In the genomic region with DNA sequence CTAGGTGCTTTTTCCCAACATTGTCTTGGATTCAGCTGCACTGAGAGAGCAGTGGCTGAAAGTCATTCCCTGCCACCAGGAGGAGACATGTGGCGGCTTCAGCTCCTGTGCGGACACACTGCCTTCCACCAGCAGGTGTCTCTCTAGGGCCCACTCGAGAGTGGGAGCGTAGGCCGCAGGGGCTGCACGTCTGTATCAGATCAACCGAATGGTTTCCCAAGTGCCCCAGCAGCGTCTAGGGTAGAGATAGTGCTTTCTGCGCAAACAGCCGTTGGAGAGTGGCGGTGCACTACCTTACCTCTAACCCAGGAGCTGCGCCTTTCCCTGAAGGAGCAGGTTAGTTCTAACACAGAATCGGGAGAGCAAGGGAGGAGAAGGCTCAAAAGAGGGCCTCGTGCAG, we compare ENCODE assay signal across 8 cellular contexts. TPM values are rescaled to one million over a fixed set of nuclear protein-coding genes. Genes with fewer than 3 reads are reported as not detected.
DNase-seq lines count a peak whose midpoint lies in the region; ATAC-seq and TF ChIP-seq lines count a peak whose summit lies in the region.

No MANE protein-coding gene starts in this region.

- CTCF ChIA-PET in GM10248 (lab: Yijun Ruan, JAX), result interaction anchor here (0.7 to 3.6 kb wide), 13 partner anchors 9 to 260 kb away, joined by 3 to 23 read pairs (median 5); partner anchors contain the start of gene RADIL

- H3K4me3 ChIP-seq in Jurkat, Clone E6-1 (ENCODE audit: low read length), result no peak overlapping the region
- H3K4me3 ChIP-seq in cardiac fibroblast (replicated peaks in 1 of 2; ENCODE audit: low read depth in 2 of 2, low read length in 2 of 2) (no peak overlapping the region), lower leg skin (ENCODE audit: low read depth, poor library complexity, severe bottlenecking) (no peak overlapping the region)

- ATAC-seq in HG03460 (IDR thresholded peaks at IDR 0.05; ENCODE audit: unreplicated experiment), result no peak

- TF ChIP-seq CTCF in GM10248 (IDR thresholded peaks at IDR 0.05; ENCODE audit: control extremely low read depth, extremely low read depth, low read depth, missing control alignments), result peak; percentile 84
- TF ChIP-seq CTCF in cardiac fibroblast (IDR thresholded peaks at IDR 0.05; ENCODE audit: low read depth, low read length), result peak; percentile 92
- no peak for TF ChIP-seq CTCF in lower leg skin (IDR thresholded peaks at IDR 0.05)

- TF ChIP-seq POLR2A in lower leg skin (IDR thresholded peaks at IDR 0.05), result no peak

- WGBS in lower leg skin, 2 donors, result 64 to 72% methylated on average over 13 to 14 of the region's 14 CpGs

- peak; percentile 57 for DNase-seq in GM10248 (ENCODE audit: extremely low spot score)
- peak; percentile 53 for DNase-seq in Jurkat, Clone E6-1 (ENCODE audit: low read depth, low spot score)
- peak; percentile 57 for DNase-seq in UCSD-AML1 (lab: John Stamatoyannopoulos, UW; ENCODE audit: unreplicated experiment)
- DNase-seq in cardiac fibroblast (ENCODE audit: low read depth in 2 of 2), result peak; percentile 70 to 74
- DNase-seq in left kidney (ENCODE audit: low read depth, low spot score), result peak; percentile 94
- peak; percentile 36 for DNase-seq in stimulated activated CD8-positive, alpha-beta memory T cell treated with anti-CD3 and anti-CD28 coated beads, Interleukin-12 subunit alpha, Interleukin-12 subunit beta, amount 100 ng/mL, for 1 hour (ENCODE audit: low read depth)
- no peak for DNase-seq in lower leg skin (ENCODE audit: low spot score in 2 of 2)

- intact Hi-C loops in lower leg skin (cut with DNase I; ENCODE audit: low total_unique reads), result no loop called here

- POLR2A ChIA-PET in GM10248 (lab: Yijun Ruan, JAX), result no interaction called here

RNA-seq across cellular contexts. Expression of gene PAPOLB, which starts 31.7 kb away (rescaled TPM):
- polyA plus RNA-seq in Jurkat, Clone E6-1 (2012; ENCODE audit: insufficient read depth, insufficient read length), result not detected
- total RNA-seq in lower leg skin, result under 1 TPM in 1 of 4 donors, not detected in 3; 0.08 TPM

RNA-seq across cellular contexts. Expression of gene RADIL, which starts 53.3 kb away (rescaled TPM):
- 7.0 TPM for polyA plus RNA-seq in Jurkat, Clone E6-1 (2012; ENCODE audit: insufficient read depth, insufficient read length)
- 1 to 10 TPM; 1.5 to 2.6 (median 2.1) TPM for total RNA-seq in lower leg skin

RNA-seq across cellular contexts. Expression of gene AP5Z1, which starts 54.8 kb away (rescaled TPM):
- 30.4 TPM for polyA plus RNA-seq in Jurkat, Clone E6-1 (2012; ENCODE audit: insufficient read depth, insufficient read length)
- total RNA-seq in lower leg skin, result 10 to 100 TPM; 43.1 to 87.4 (median 61.3) TPM

Comparison
In these comparisons a context has a peak if more than half of its experiments do, and no peak if none do; other contexts are left out.
1. DNase-seq: peak in GM10248 (single experiment), Jurkat, Clone E6-1 (single experiment), UCSD-AML1 (single experiment), cardiac fibroblast (2 of 2), left kidney (single experiment) and stimulated activated CD8-positive, alpha-beta memory T cell treated with anti-CD3 and anti-CD28 coated beads, Interleukin-12 subunit alpha, Interleukin-12 subunit beta, amount 100 ng/mL, for 1 hour (single experiment); none in lower leg skin (0 of 2).
2. CTCF ChIP-seq: peak in GM10248 (single experiment) and cardiac fibroblast (single experiment); none in lower leg skin (0 of 3).